1 cellular context compared by ENCODE assay signal in the genomic region with DNA sequence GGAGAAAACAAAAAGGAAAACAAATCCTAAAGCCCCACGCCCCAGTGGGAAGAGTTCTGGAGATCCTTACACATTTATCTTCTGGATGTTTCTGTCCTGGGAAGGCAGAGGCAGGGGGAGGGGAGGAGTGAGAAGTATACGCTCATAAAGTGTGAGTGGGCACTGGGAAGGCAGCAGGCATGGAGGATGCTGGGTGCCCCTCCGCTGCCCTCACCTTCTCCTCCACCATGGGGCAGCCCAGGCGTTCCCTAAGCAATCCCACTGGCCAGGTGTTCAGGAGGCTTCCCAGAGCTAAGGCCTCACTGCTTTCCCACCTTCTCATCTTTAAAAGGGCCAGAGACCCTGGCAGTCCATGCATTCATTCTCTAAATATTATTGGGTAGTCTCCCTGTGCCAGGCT.
TF ChIP-seq lines count a peak whose summit lies in the region.

No MANE protein-coding gene starts in this region.

TF ChIP-seq in SK-N-SH, 30 proteins besides CTCF, POLR2A, EP300 and RAD21 (continued from another document):
- TF ChIP-seq, protein P1, sequence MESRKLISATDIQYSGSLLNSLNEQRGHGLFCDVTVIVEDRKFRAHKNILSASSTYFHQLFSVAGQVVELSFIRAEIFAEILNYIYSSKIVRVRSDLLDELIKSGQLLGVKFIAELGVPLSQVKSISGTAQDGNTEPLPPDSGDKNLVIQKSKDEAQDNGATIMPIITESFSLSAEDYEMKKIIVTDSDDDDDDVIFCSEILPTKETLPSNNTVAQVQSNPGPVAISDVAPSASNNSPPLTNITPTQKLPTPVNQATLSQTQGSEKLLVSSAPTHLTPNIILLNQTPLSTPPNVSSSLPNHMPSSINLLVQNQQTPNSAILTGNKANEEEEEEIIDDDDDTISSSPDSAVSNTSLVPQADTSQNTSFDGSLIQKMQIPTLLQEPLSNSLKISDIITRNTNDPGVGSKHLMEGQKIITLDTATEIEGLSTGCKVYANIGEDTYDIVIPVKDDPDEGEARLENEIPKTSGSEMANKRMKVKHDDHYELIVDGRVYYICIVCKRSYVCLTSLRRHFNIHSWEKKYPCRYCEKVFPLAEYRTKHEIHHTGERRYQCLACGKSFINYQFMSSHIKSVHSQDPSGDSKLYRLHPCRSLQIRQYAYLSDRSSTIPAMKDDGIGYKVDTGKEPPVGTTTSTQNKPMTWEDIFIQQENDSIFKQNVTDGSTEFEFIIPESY (IDR thresholded peaks at IDR 0.05; ENCODE audit: borderline replicate concordance, low read depth): no peak
- no peak for TF ChIP-seq RCOR1 (IDR thresholded peaks at IDR 0.05; ENCODE audit: low read length)
- no peak for TF ChIP-seq YY1 (IDR thresholded peaks at IDR 0.05; ENCODE audit: low read depth)
- TF ChIP-seq, protein P2, sequence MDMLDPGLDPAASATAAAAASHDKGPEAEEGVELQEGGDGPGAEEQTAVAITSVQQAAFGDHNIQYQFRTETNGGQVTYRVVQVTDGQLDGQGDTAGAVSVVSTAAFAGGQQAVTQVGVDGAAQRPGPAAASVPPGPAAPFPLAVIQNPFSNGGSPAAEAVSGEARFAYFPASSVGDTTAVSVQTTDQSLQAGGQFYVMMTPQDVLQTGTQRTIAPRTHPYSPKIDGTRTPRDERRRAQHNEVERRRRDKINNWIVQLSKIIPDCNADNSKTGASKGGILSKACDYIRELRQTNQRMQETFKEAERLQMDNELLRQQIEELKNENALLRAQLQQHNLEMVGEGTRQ (IDR thresholded peaks at IDR 0.05; ENCODE audit: borderline replicate concordance, low read depth, low read length): no peak
- TF ChIP-seq TCF12 (IDR thresholded peaks at IDR 0.05): no peak
